8 cellular contexts compared by ENCODE assay signal in the genomic region with DNA sequence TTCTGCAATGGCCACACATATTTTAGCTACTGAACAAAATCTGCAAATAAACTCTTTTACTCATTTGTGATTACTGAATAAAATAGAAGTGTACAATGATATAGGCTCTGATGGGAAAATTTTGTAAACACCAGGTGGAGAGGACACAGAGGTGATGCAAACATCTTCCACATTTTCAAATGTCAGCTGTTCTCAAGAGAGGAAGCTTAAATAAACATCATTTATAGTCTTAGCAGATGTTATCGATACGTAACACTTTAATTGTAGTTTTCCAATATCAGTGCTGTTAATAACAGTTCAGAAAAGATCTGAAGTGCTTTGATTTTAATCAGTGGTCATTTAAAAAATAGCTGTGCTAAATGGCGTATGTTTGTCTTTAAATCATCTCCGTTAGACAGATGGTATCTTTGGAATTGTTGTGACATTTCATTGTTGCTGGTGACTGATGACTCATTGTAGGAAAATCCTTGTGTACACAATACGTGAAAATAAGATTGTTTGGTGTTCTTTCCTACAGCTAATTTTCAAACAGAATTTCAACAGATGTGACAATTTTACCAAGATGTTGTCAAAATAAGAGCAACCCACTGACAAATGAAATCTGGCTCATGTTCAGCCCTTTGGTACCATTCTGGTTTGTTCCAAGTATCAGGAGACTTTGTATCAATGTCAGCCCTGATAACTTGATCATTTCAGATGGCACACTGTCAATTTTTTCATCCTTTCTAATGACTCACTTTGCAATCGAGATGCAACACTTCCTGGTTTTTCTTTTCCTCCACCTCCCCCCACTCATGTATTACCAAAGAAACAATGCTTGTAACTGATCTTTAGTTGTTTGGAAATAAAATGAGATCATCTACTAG.
DNase-seq lines count a peak whose midpoint lies in the region; ATAC-seq and TF ChIP-seq lines count a peak whose summit lies in the region.
"Had no signal": no experiment of that assay in that cellular context is flagged by ENCODE, and none has a peak within 500 bp of the region (broad histone marks: within the 10 kb centered on the region; RNA-seq: fewer than 3 reads in every experiment).

No MANE protein-coding gene starts in this region.

- H3K27ac ChIP-seq in parathyroid adenoma: no peak overlapping the region
- H3K27ac ChIP-seq: psoas muscle had no signal

- peak overlapping the region; percentile 17 for H3K4me3 ChIP-seq in parathyroid adenoma (ENCODE audit: low read depth, low read length)
- H3K4me3 ChIP-seq: psoas muscle had no signal

- peak overlapping the region; percentile 4 for H2AFZ ChIP-seq in parathyroid adenoma

- no peaks in the 10 kb centered on the region for H3K27me3 ChIP-seq in parathyroid adenoma (ENCODE audit: control insufficient read depth, insufficient read depth, low read length)

- H3K4me2 ChIP-seq in parathyroid adenoma (ENCODE audit: low read length): peak overlapping the region; percentile 40

- H3K79me2 ChIP-seq in parathyroid adenoma: no peaks in the 10 kb centered on the region

- ATAC-seq in HG03095 (IDR thresholded peaks at IDR 0.05; ENCODE audit: unreplicated experiment): no peak
- ATAC-seq: psoas muscle had no signal

- DNase-seq in HCEC 1CT (peak; percentile 77), NCI-H345 (lab: John Stamatoyannopoulos, UW) (peak; percentile 63), dermis microvascular lymphatic vessel endothelial cell (ENCODE audit: low read depth in 2 of 2) (peak; percentile 43 to 49), midbrain (lab: John Stamatoyannopoulos, UW) (no peak), retina (no peak)
- DNase-seq: psoas muscle had no signal

- no peaks in the 10 kb centered on the region for H3K9me3 ChIP-seq in parathyroid adenoma (ENCODE audit: control insufficient read depth, low read length)
- H3K9me3 ChIP-seq: psoas muscle had no signal

- no peaks in the 10 kb centered on the region for H3K4me1 ChIP-seq in parathyroid adenoma
- H3K4me1 ChIP-seq: psoas muscle had no signal

- no peak for TF ChIP-seq CTCF in parathyroid adenoma (IDR thresholded peaks at IDR 0.05)

- no peaks in the 10 kb centered on the region for H3K36me3 ChIP-seq in parathyroid adenoma (ENCODE audit: control insufficient read depth, insufficient read depth, low read length)

- H3K9ac ChIP-seq in parathyroid adenoma: no peak overlapping the region

Comparison
In these comparisons a context has a peak if more than half of its experiments do, and no peak if none do; other contexts are left out.
1. DNase-seq: peak in HCEC 1CT (single experiment), NCI-H345 (single experiment) and dermis microvascular lymphatic vessel endothelial cell (2 of 2); none in midbrain (single experiment) and retina (single experiment).